ENCODE assay signal across 8 cellular contexts in genomic region chr17:7856081-7856791, GRCh38. TPM values are rescaled to one million over a fixed set of nuclear protein-coding genes. Genes with fewer than 3 reads are reported as not detected.
DNase-seq lines count a peak whose midpoint lies in the region; ATAC-seq and TF ChIP-seq lines count a peak whose summit lies in the region.

No MANE protein-coding gene starts in this region.

- peaks cover 10% of the 10 kb centered on the region for H3K36me3 ChIP-seq in CD4-positive, alpha-beta memory T cell (ENCODE audit: insufficient read depth, low read length)
- H3K36me3 ChIP-seq in IMR-90 (ENCODE audit: control insufficient read depth, insufficient read depth, low read length) (peaks cover 26% of the 10 kb centered on the region), heart left ventricle (peaks cover 0 to 50% (median 37%) of the 10 kb centered on the region in 9 donors), gastrocnemius medialis (peaks cover 0 to 12% of the 10 kb centered on the region in 2 donors)

- peak overlapping the region; percentile 73 for H2AFZ ChIP-seq in IMR-90 (replicated peaks; ENCODE audit: low read length, poor library complexity)

- no peak overlapping the region for H2BK20ac ChIP-seq in IMR-90 (ENCODE audit: low read depth, low read length)

- peak overlapping the region; percentile 53 for H3K14ac ChIP-seq in IMR-90 (replicated peaks; ENCODE audit: low read depth, low read length)

- TF ChIP-seq CTCF in IMR-90 (conservative IDR thresholded peaks at IDR 0.05; ENCODE audit: low read depth, low read length) (no peak), heart left ventricle (IDR thresholded peaks at IDR 0.05) (no peak), gastrocnemius medialis (IDR thresholded peaks at IDR 0.05 in 4 of 5, conservative IDR thresholded peaks at IDR 0.05 in 1 of 5) (no peak)

- no peak overlapping the region for H3K27ac Mint-ChIP-seq in CD4-positive, alpha-beta memory T cell

- DNase-seq in CD4-positive, alpha-beta memory T cell = peak in 3 of 5 donors; percentile 33 to 75 (median 33)
- no peak for DNase-seq in IMR-90
- DNase-seq in activated CD4-positive, alpha-beta T cell treated with anti-CD3 and anti-CD28 coated beads for 4 hours = peak; percentile 50 to 58
- peak; percentile 86 to 89 (median 86) for DNase-seq in heart left ventricle
- DNase-seq in gastrocnemius medialis = peak in 1 of 2 donors; percentile 44
- no peak for DNase-seq in cerebellar nuclear complex (lab: John Stamatoyannopoulos, UW)
- no peak for DNase-seq in putamen (ENCODE audit: low spot score)
- no peak for DNase-seq in G401 (ENCODE audit: low spot score)

- H3K79me1 ChIP-seq in IMR-90 (ENCODE audit: low read depth in 1 of 2, low read length in 2 of 2) = peaks cover 23 to 49% of the 10 kb centered on the region in 2 experiments

- no peaks in the 10 kb centered on the region for H3K27me3 Mint-ChIP-seq in CD4-positive, alpha-beta memory T cell

- CTCF ChIA-PET in CD4-positive, alpha-beta memory T cell (lab: Charles Lee; ENCODE audit: partially characterized antibody) = interaction anchor here (0.7 to 2.6 kb wide), 13 partner anchors 12 to 342 kb away, joined by 3 to 16 read pairs (median 5); no protein-coding TSS in a partner anchor
- CTCF ChIA-PET in IMR-90 (lab: Yijun Ruan, JAX) = interaction anchor here (0.9 to 1.0 kb wide), 2 partner anchors 19 to 133 kb away, joined by 5 to 10 read pairs; no protein-coding TSS in a partner anchor

- H3K27ac ChIP-seq in CD4-positive, alpha-beta memory T cell (ENCODE audit: low read depth, low read length) = peak overlapping the region; percentile 81
- H3K27ac ChIP-seq in IMR-90 (ENCODE audit: insufficient read depth, low read length) = peak overlapping the region; percentile 75
- H3K27ac ChIP-seq in heart left ventricle = peak overlapping the region; percentile 74 to 97 (median 92)
- H3K27ac ChIP-seq in gastrocnemius medialis = peak overlapping the region; percentile 91 to 99 (median 96)

- H3K18ac ChIP-seq in IMR-90 (ENCODE audit: low read depth, low read length) = no peak overlapping the region

- H4K8ac ChIP-seq in IMR-90 (ENCODE audit: low read depth in 2 of 2, low read length in 2 of 2) = peak overlapping the region; percentile 60 to 83; a peak in 2 of 4 replicates

- H2AK5ac ChIP-seq in IMR-90 (ENCODE audit: low read depth, low read length) = peak overlapping the region; percentile 27; the same call in 1 of the 2 replicates

- no peak overlapping the region for H2BK15ac ChIP-seq in IMR-90 (ENCODE audit: low read depth, low read length)

- no peaks in the 10 kb centered on the region for H3K9me3 ChIP-seq in CD4-positive, alpha-beta memory T cell (ENCODE audit: control insufficient read depth in 1 of 2, low read length in 2 of 2)
- H3K9me3 ChIP-seq in IMR-90 (ENCODE audit: control insufficient read depth, insufficient read depth, low read length) (no peaks in the 10 kb centered on the region), heart left ventricle (no peaks in the 10 kb centered on the region), gastrocnemius medialis (no peaks in the 10 kb centered on the region)

- H2AK9ac ChIP-seq in IMR-90 (replicated peaks; ENCODE audit: low read depth, low read length, poor library complexity) = peak overlapping the region; percentile 45

- peak overlapping the region; percentile 53 for H3K9ac ChIP-seq in IMR-90 (ENCODE audit: low read depth, low read length)

- no TSS peak for BruUV-seq in IMR-90 (replicated peaks; lab: Mats Ljungman, UMichigan)

- intact Hi-C loops in CD4-positive, alpha-beta memory T cell (cut with micrococcal nuclease) = loop anchor here (5.0 kb wide), 1 partner anchor 284 kb away; no protein-coding TSS in a partner anchor
- intact Hi-C loops in IMR-90 (cut with micrococcal nuclease) = loop anchor here (2.0 kb wide), 1 partner anchor 13 kb away; no protein-coding TSS in a partner anchor
- intact Hi-C loops in heart left ventricle (cut with DNase I) = loop anchor here in 8 of 10 donors (2.0 to 10.0 kb wide), 9 partner anchors 19 to 299 kb away; partner anchors contain the start of genes KDM6B (in 2 of the 8), CHD3 (in 1 of the 8), KCNAB3 (in 1 of the 8) and PER1 (in 1 of the 8)
- intact Hi-C loops in gastrocnemius medialis (cut with DNase I; ENCODE audit: low total_unique reads) = loop anchor here (2.0 to 10.0 kb wide), 4 partner anchors 31 to 111 kb away; partner anchors contain the start of genes CNTROB, RNF227 and TRAPPC1

- H3K23ac ChIP-seq in IMR-90 (ENCODE audit: low read depth, low read length) = peak overlapping the region; percentile 80

- TF ChIP-seq RAD21 in IMR-90 (IDR thresholded peaks at IDR 0.05; ENCODE audit: low read length) = no peak

- POLR2A ChIA-PET in CD4-positive, alpha-beta memory T cell (lab: Charles Lee; ENCODE audit: partially characterized antibody) = interaction anchor here (0.8 to 5.1 kb wide), 18 partner anchors 10 to 420 kb away, joined by 3 to 73 read pairs (median 10); partner anchors contain the start of genes CNTROB, KCNAB3, KDM6B and MPDU1
- POLR2A ChIA-PET in IMR-90 (lab: Charles Lee; ENCODE audit: unreplicated experiment) = interaction anchor here (1.1 kb wide), 1 partner anchor 19 kb away, joined by 4 read pairs; no protein-coding TSS in a partner anchor

- H3K4me1 ChIP-seq in CD4-positive, alpha-beta memory T cell (ENCODE audit: insufficient read depth, low read length) = peaks cover 40% of the 10 kb centered on the region
- H3K4me1 ChIP-seq in IMR-90 (ENCODE audit: control insufficient read depth, insufficient read depth, low read length) (peaks cover 22% of the 10 kb centered on the region), heart left ventricle (peaks cover 0 to 53% (median 38%) of the 10 kb centered on the region in 12 donors), gastrocnemius medialis (peaks cover 29 to 37% of the 10 kb centered on the region in 2 donors)

- H3K4me3 Mint-ChIP-seq in CD4-positive, alpha-beta memory T cell = no peak overlapping the region

- H2BK120ac ChIP-seq in IMR-90 (ENCODE audit: low read depth, low read length) = no peak overlapping the region

- peak overlapping the region; percentile 76 for H3K4me2 ChIP-seq in IMR-90 (ENCODE audit: low read depth, low read length)

- H3K9me3 Mint-ChIP-seq in CD4-positive, alpha-beta memory T cell = no peaks in the 10 kb centered on the region

- dilution Hi-C loops in IMR-90 (cut with HindIII; ENCODE audit: low sequenced_read_pairs, unreplicated experiment) = no loop called here

- peak overlapping the region; percentile 10 for H3K4ac ChIP-seq in IMR-90 (ENCODE audit: low read depth, low read length)

- WGBS in IMR-90 (ENCODE audit: extremely low coverage in 2 of 2, insufficient read length in 1 of 2), 2 experiments = 20% methylated on average over 13 of the region's 26 CpGs; no CpG with 5 or more reads in 1 of the 2 experiments
- 7 to 18% (median 13%) methylated on average over 18 to 26 of the region's 26 CpGs for WGBS in heart left ventricle, 4 donors

- peaks cover 18% of the 10 kb centered on the region; the same call in 1 of the 2 replicates for H4K20me1 ChIP-seq in IMR-90 (ENCODE audit: insufficient read depth, low read length)

- H3K9me1 ChIP-seq in IMR-90 (ENCODE audit: insufficient read depth, low read length) = no peaks in the 10 kb centered on the region

- H3K27me3 ChIP-seq in CD4-positive, alpha-beta memory T cell (ENCODE audit: insufficient read depth, low read length) = no peaks in the 10 kb centered on the region
- H3K27me3 ChIP-seq in IMR-90 (ENCODE audit: control insufficient read depth, insufficient read depth, low read length) (no peaks in the 10 kb centered on the region), heart left ventricle (no peaks in the 10 kb centered on the region), gastrocnemius medialis (no peaks in the 10 kb centered on the region)

- TF ChIP-seq POLR2A in IMR-90 (IDR thresholded peaks at IDR 0.05; ENCODE audit: low read depth, low read length) (no peak; the same call in 1 of the 2 replicates), heart left ventricle (IDR thresholded peaks at IDR 0.05) (peak in 1 of 2 donors; percentile 28), gastrocnemius medialis (IDR thresholded peaks at IDR 0.05) (no peak)

- no peak overlapping the region for H4K5ac ChIP-seq in IMR-90 (ENCODE audit: low read depth, low read length)

- ATAC-seq in IMR-90 (ENCODE audit: low read depth) (no peak), heart left ventricle (peak; percentile 1 to 43 (median 6)), gastrocnemius medialis (no peak)

- peaks cover 9 to 19% (median 16%) of the 10 kb centered on the region in 4 donors for H3K4me1 Mint-ChIP-seq in CD4-positive, alpha-beta memory T cell

- H3K36me3 Mint-ChIP-seq in CD4-positive, alpha-beta memory T cell = peaks cover 5 to 16% of the 10 kb centered on the region in 2 donors

- peak overlapping the region; percentile 26 for H4K91ac ChIP-seq in IMR-90 (ENCODE audit: insufficient read depth, low read depth, low read length)

- peak overlapping the region; percentile 48 for H3K56ac ChIP-seq in IMR-90 (ENCODE audit: extremely low read depth, insufficient read depth, low read length)

- peak overlapping the region; percentile 62 for H2BK5ac ChIP-seq in IMR-90 (ENCODE audit: low read depth, low read length, poor library complexity, severe bottlenecking)

- peak overlapping the region; percentile 67 to 96 for H3K4me3 ChIP-seq in CD4-positive, alpha-beta memory T cell (ENCODE audit: low read length in 2 of 2)
- H3K4me3 ChIP-seq in IMR-90 (ENCODE audit: insufficient read depth, low read depth, low read length) = peak overlapping the region; percentile 59
- H3K4me3 ChIP-seq in heart left ventricle = peak overlapping the region; percentile 9 to 85 (median 68)
- H3K4me3 ChIP-seq in gastrocnemius medialis = peak overlapping the region; percentile 65 to 87 (median 80)

- in situ Hi-C loops in IMR-90 (cut with MboI; ENCODE audit: low sequenced_read_pairs) (no loop called here), gastrocnemius medialis (cut with MboI; ENCODE audit: low sequenced_read_pairs in 4 of 4) (loop anchor here in 2 of 4 donors (25.0 kb wide), 1 partner anchor 131 kb away; no protein-coding TSS in a partner anchor), G401 (cut with HindIII; ENCODE audit: low sequenced_read_pairs) (no loop called here)

RNA-seq across cellular contexts. Expression of gene NAA38, which starts 1.1 kb away (rescaled TPM):
- total RNA-seq in CD4-positive, alpha-beta memory T cell = 10 to 100 TPM; 23.1 to 25.8 TPM
- 100 to 1,000 TPM; 139 to 149 TPM for polyA plus RNA-seq in CD4-positive, alpha-beta memory T cell
- total RNA-seq in IMR-90 (2012; rRNA removed) = 40.7 and 62.2 TPM in 2 replicates
- polyA plus RNA-seq in IMR-90 (2012; rRNA removed) = 76.8 and 122 TPM in 2 replicates
- polyA plus RNA-seq in IMR-90 (2012; cell fraction: cytosol; rRNA removed) = 125 and 183 TPM in 2 replicates
- 34.7 and 54.0 TPM in 2 replicates for polyA plus RNA-seq in IMR-90 (2012; cell fraction: nucleus; rRNA removed; ENCODE audit: low replicate concordance)
- 100 to 1,000 TPM in 1 of 9 donors, 10 to 100 TPM in 8; 60.9 to 141 (median 72.4) TPM for total RNA-seq in heart left ventricle
- polyA plus RNA-seq in heart left ventricle = 100 to 1,000 TPM in 1 of 2 donors, 10 to 100 TPM in 1; 75.2 to 179 TPM
- total RNA-seq in gastrocnemius medialis = 100 to 1,000 TPM in 2 of 4 donors, 10 to 100 TPM in 2; 57.4 to 133 (median 96.6) TPM
- 97.3 and 101 TPM in 2 replicates for total RNA-seq in G401 (2014; rRNA removed; shearing (Covaris generic))

RNA-seq across cellular contexts. Expression of gene TMEM88, which starts 1.4 kb away (rescaled TPM):
- total RNA-seq in CD4-positive, alpha-beta memory T cell = 1 to 10 TPM; 6.2 to 7.9 TPM
- not detected for polyA plus RNA-seq in CD4-positive, alpha-beta memory T cell
- total RNA-seq in IMR-90 (2012; rRNA removed) (not detected in 2 replicates), heart left ventricle (100 to 1,000 TPM in 1 of 9 donors, 10 to 100 TPM in 8; 16.7 to 130 (median 27.0) TPM), gastrocnemius medialis (10 to 100 TPM; 18.8 to 56.8 (median 27.9) TPM)
- polyA plus RNA-seq in IMR-90 (2012; rRNA removed) (1.9 and 2.1 TPM in 2 replicates), heart left ventricle (100 to 1,000 TPM in 1 of 2 donors, 10 to 100 TPM in 1; 97.7 to 112 TPM)
- 0.63 and 0.79 TPM in 2 replicates for polyA plus RNA-seq in IMR-90 (2012; cell fraction: cytosol; rRNA removed)
- 16.9 and 24.1 TPM in 2 replicates for polyA plus RNA-seq in IMR-90 (2012; cell fraction: nucleus; rRNA removed; ENCODE audit: low replicate concordance)
- 0.37 TPM in 1 of 2 replicates, not detected in the other for total RNA-seq in G401 (2014; rRNA removed; shearing (Covaris generic))

RNA-seq across cellular contexts. Expression of gene CYB5D1, which starts 1.6 kb away (rescaled TPM):
- 10 to 100 TPM in 1 of 2 experiments, 1 to 10 TPM in 1; 8.7 to 11.4 TPM for total RNA-seq in CD4-positive, alpha-beta memory T cell
- polyA plus RNA-seq in CD4-positive, alpha-beta memory T cell = 1 to 10 TPM; 5.1 to 5.2 TPM
- total RNA-seq in IMR-90 (2012; rRNA removed) = 10.8 and 11.1 TPM in 2 replicates
- 7.0 and 8.8 TPM in 2 replicates for polyA plus RNA-seq in IMR-90 (2012; rRNA removed)
- 3.4 and 4.3 TPM in 2 replicates for polyA plus RNA-seq in IMR-90 (2012; cell fraction: cytosol; rRNA removed)
- 9.7 and 19.2 TPM in 2 replicates for polyA plus RNA-seq in IMR-90 (2012; cell fraction: nucleus; rRNA removed; ENCODE audit: low replicate concordance)
- total RNA-seq in heart left ventricle = 10 to 100 TPM in 8 of 9 donors, 1 to 10 TPM in 1; 9.3 to 20.4 (median 16.6) TPM
- polyA plus RNA-seq in heart left ventricle = 10 to 100 TPM; 11.7 to 15.5 TPM
- total RNA-seq in gastrocnemius medialis = 10 to 100 TPM in 2 of 4 donors, 1 to 10 TPM in 2; 4.1 to 14.7 (median 9.0) TPM
- total RNA-seq in G401 (2014; rRNA removed; shearing (Covaris generic)) = 8.5 and 10.0 TPM in 2 replicates

RNA-seq across cellular contexts. Expression of gene KDM6B, which starts 22.2 kb away (rescaled TPM):
- total RNA-seq in CD4-positive, alpha-beta memory T cell = 100 to 1,000 TPM; 119 to 129 TPM
- polyA plus RNA-seq in CD4-positive, alpha-beta memory T cell = 1 to 10 TPM in 1 of 2 donors, not detected in 1; 1.7 TPM
- total RNA-seq in IMR-90 (2012; rRNA removed) = 0.72 and 1.1 TPM in 2 replicates
- polyA plus RNA-seq in IMR-90 (2012; rRNA removed) = 3.5 and 4.5 TPM in 2 replicates
- polyA plus RNA-seq in IMR-90 (2012; cell fraction: cytosol; rRNA removed) = 2.7 and 3.6 TPM in 2 replicates
- polyA plus RNA-seq in IMR-90 (2012; cell fraction: nucleus; rRNA removed; ENCODE audit: low replicate concordance) = 18.3 and 20.0 TPM in 2 replicates
- 10 to 100 TPM in 8 of 9 donors, 1 to 10 TPM in 1; 7.4 to 29.3 (median 24.8) TPM for total RNA-seq in heart left ventricle
- polyA plus RNA-seq in heart left ventricle = 10 to 100 TPM; 11.6 to 14.4 TPM
- total RNA-seq in gastrocnemius medialis = 1 to 10 TPM; 1.9 to 8.2 (median 4.4) TPM
- total RNA-seq in G401 (2014; rRNA removed; shearing (Covaris generic)) = 0.34 and 0.37 TPM in 2 replicates

RNA-seq across cellular contexts. Expression of gene CHD3, which starts 32.4 kb away (rescaled TPM):
- total RNA-seq in CD4-positive, alpha-beta memory T cell = 100 to 1,000 TPM; 274 to 287 TPM
- 10 to 100 TPM in 1 of 2 donors, under 1 TPM in 1; 0.84 to 24.4 TPM for polyA plus RNA-seq in CD4-positive, alpha-beta memory T cell
- total RNA-seq in IMR-90 (2012; rRNA removed) (67.2 and 78.1 TPM in 2 replicates), heart left ventricle (10 to 100 TPM in 6 of 9 donors, 1 to 10 TPM in 3; 6.7 to 30.6 (median 13.6) TPM), gastrocnemius medialis (1 to 10 TPM; 5.4 to 7.7 (median 6.0) TPM)
- polyA plus RNA-seq in IMR-90 (2012; rRNA removed) (55.1 and 65.4 TPM in 2 replicates), heart left ventricle (10 to 100 TPM; 17.5 to 17.9 TPM)
- polyA plus RNA-seq in IMR-90 (2012; cell fraction: cytosol; rRNA removed) = 53.4 and 59.5 TPM in 2 replicates
- 202 and 231 TPM in 2 replicates for polyA plus RNA-seq in IMR-90 (2012; cell fraction: nucleus; rRNA removed; ENCODE audit: low replicate concordance)
- 34.1 and 41.5 TPM in 2 replicates for total RNA-seq in G401 (2014; rRNA removed; shearing (Covaris generic))

Comparison
In these comparisons a context has a peak if more than half of its experiments do, and no peak if none do; other contexts are left out.
1. DNase-seq: peak in CD4-positive, alpha-beta memory T cell (3 of 5), activated CD4-positive, alpha-beta T cell treated with anti-CD3 and anti-CD28 coated beads for 4 hours (2 of 2) and heart left ventricle (5 of 5); none in IMR-90 (single experiment), cerebellar nuclear complex (0 of 2), putamen (single experiment) and G401 (single experiment).
2. ATAC-seq: peak in heart left ventricle (4 of 4); none in IMR-90 (single experiment) and gastrocnemius medialis (0 of 2).
3. Peak in every context shown above with its lines, with median percentiles within 50 percentile points of each other: H3K27ac ChIP-seq and H3K4me3 ChIP-seq.